1 cellular context compared by ENCODE assay signal in genomic region chr5:68447530-68447929, GRCh38.
TF ChIP-seq lines count a peak whose summit lies in the region.

No MANE protein-coding gene starts in this region.

TF ChIP-seq in GM12878, 131 proteins besides CTCF, POLR2A, EP300 and RAD21:
- 0 out of 2 replicates have a peak, but pooled peaks have one; percentile 39 for TF ChIP-seq HDGF (IDR thresholded peaks at IDR 0.05)
- no peak for TF ChIP-seq ZZZ3 (IDR thresholded peaks at IDR 0.05; ENCODE audit: control insufficient read depth, insufficient read length, low read depth)
- 0 out of 2 replicates have a peak, but pooled peaks have one; percentile 37 for TF ChIP-seq ZNF207 (IDR thresholded peaks at IDR 0.05; ENCODE audit: borderline replicate concordance)
- no peak for TF ChIP-seq CBFB (IDR thresholded peaks at IDR 0.05; ENCODE audit: low read depth)
- 0 out of 2 replicates have a peak, but pooled peaks have one; percentile 9 for TF ChIP-seq CREM (IDR thresholded peaks at IDR 0.05; ENCODE audit: low read depth)
- no peak for TF ChIP-seq SREBF1 (IDR thresholded peaks at IDR 0.05; ENCODE audit: low read length)
- TF ChIP-seq ESRRA (IDR thresholded peaks at IDR 0.05; ENCODE audit: low read length) = no peak
- no peak for TF ChIP-seq TAF1 (IDR thresholded peaks at IDR 0.05; ENCODE audit: borderline replicate concordance, low read depth, low read length)
- TF ChIP-seq PRDM15 (CRISPR knock-in tag; IDR thresholded peaks at IDR 0.05) = no peak
- TF ChIP-seq ZBTB4 (CRISPR knock-in tag; IDR thresholded peaks at IDR 0.05) = no peak
- 0 out of 2 replicates have a peak, but pooled peaks have one; percentile 27 for TF ChIP-seq NR2F1 (conservative IDR thresholded peaks at IDR 0.05)
- 0 out of 2 replicates have a peak, but pooled peaks have one; percentile 43 for TF ChIP-seq NBN (IDR thresholded peaks at IDR 0.05)
- 0 out of 2 replicates have a peak, but pooled peaks have one; percentile 36 for TF ChIP-seq ZNF217 (IDR thresholded peaks at IDR 0.05)
- TF ChIP-seq IKZF2 (IDR thresholded peaks at IDR 0.05) = peak; percentile 20 to 22; a peak in 2 of 4 replicates
- no peak for TF ChIP-seq FOXK2 (IDR thresholded peaks at IDR 0.05)
- TF ChIP-seq RAD51 (IDR thresholded peaks at IDR 0.05) = no peak; the same call in 1 of the 2 replicates
- peak; percentile 29 for TF ChIP-seq SKIL (IDR thresholded peaks at IDR 0.05; ENCODE audit: low read depth, poor library complexity, severe bottlenecking)
- no peak for TF ChIP-seq BRCA1 (IDR thresholded peaks at IDR 0.05; ENCODE audit: low read depth, low read length)
- peak; percentile 95 for TF ChIP-seq ATF7 (IDR thresholded peaks at IDR 0.05; ENCODE audit: low read depth)
- TF ChIP-seq BHLHE40 (IDR thresholded peaks at IDR 0.05; ENCODE audit: borderline replicate concordance in 1 of 2, low read depth in 2 of 2, low read length in 1 of 2) = 0 out of 4 replicates have a peak, but pooled peaks of 1 of the 2 experiments have one; percentile 30
- TF ChIP-seq BACH1 (IDR thresholded peaks at IDR 0.05; ENCODE audit: borderline replicate concordance) = no peak
- TF ChIP-seq MLLT1 (IDR thresholded peaks at IDR 0.05) = peak; percentile 48
- no peak for TF ChIP-seq HDAC6 (IDR thresholded peaks at IDR 0.05; ENCODE audit: unreplicated experiment)
- peak; percentile 22; the same call in 1 of the 2 replicates for TF ChIP-seq RUNX3 (IDR thresholded peaks at IDR 0.05; ENCODE audit: low read length)
- peak; percentile 64; the same call in 1 of the 2 replicates for TF ChIP-seq DPF2 (IDR thresholded peaks at IDR 0.05)
- TF ChIP-seq RELB (IDR thresholded peaks at IDR 0.05; ENCODE audit: low read depth) = 0 out of 2 replicates have a peak, but pooled peaks have one; percentile 29
- TF ChIP-seq CHD2 (IDR thresholded peaks at IDR 0.05; ENCODE audit: borderline replicate concordance, low read depth, low read length) = peak; percentile 50; the same call in 1 of the 2 replicates
- no peak for TF ChIP-seq HDAC2 (IDR thresholded peaks at IDR 0.05)
- peak; percentile 33; the same call in 1 of the 2 replicates for TF ChIP-seq MTA2 (IDR thresholded peaks at IDR 0.05; ENCODE audit: low read depth)
- no peak for TF ChIP-seq NFYA (IDR thresholded peaks at IDR 0.05; ENCODE audit: borderline replicate concordance, low read depth, low read length)
- no peak for TF ChIP-seq RELA (IDR thresholded peaks at IDR 0.05; ENCODE audit: borderline replicate concordance, partially characterized antibody)
- no peak for TF ChIP-seq PAX5 (IDR thresholded peaks at IDR 0.05; ENCODE audit: borderline replicate concordance, low read depth, low read length)
- TF ChIP-seq IKZF1 (conservative IDR thresholded peaks at IDR 0.05) = peak; percentile 47
- TF ChIP-seq KDM1A (IDR thresholded peaks at IDR 0.05; ENCODE audit: borderline replicate concordance) = no peak
- no peak for TF ChIP-seq SPI1 (IDR thresholded peaks at IDR 0.05; ENCODE audit: borderline replicate concordance, insufficient read depth, low read depth, low read length)
- no peak for TF ChIP-seq PAX8 (IDR thresholded peaks at IDR 0.05)
- TF ChIP-seq BMI1 (IDR thresholded peaks at IDR 0.05; ENCODE audit: borderline replicate concordance) = peak; percentile 32; the same call in 1 of the 2 replicates
- no peak for TF ChIP-seq USF1 (IDR thresholded peaks at IDR 0.05; ENCODE audit: borderline replicate concordance, extremely low read length, insufficient read depth, low read depth, low read length)
- peak; percentile 26 for TF ChIP-seq MEF2B (IDR thresholded peaks at IDR 0.05; ENCODE audit: partially characterized antibody, poor library complexity, severe bottlenecking)
TF ChIP-seq in GM12878: peak in this region for 19.
